Comparison of ENCODE assay signal across 8 cellular contexts in the genomic region with DNA sequence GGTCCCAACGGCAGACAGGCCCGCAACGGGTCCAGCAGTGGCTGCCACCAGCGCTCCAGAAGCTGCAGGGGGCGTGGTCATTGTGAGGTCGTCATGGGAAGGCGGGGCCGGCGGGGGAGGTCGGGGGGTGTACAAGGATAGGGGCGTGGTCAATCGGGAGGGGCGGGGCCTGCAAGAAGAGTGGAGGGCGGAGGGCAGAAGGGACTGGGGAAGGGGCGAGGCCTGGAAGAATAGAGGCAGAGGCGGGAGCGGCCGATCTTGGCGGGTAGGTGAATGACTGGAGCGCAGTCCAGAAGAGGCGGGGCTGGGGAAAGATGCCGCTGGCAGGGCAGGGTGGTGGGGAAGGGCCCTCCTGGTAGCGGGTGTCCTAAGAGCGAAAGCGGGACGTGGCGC. TPM values are rescaled to one million over a fixed set of nuclear protein-coding genes. Genes with fewer than 3 reads are reported as not detected.
DNase-seq lines count a peak whose midpoint lies in the region; ATAC-seq, FAIRE-seq and TF ChIP-seq lines count a peak whose summit lies in the region.

No MANE protein-coding gene starts in this region.

- no peak for TF ChIP-seq POLR2A in GM12892 (IDR thresholded peaks at IDR 0.05; ENCODE audit: low read depth, low read length)

- peak; percentile 84 for FAIRE-seq in GM12892 (lab: Jason Lieb, UNC)

- no peak for TF ChIP-seq CTCF in epithelial cell of esophagus (IDR thresholded peaks at IDR 0.05; ENCODE audit: insufficient read depth, low read depth, low read length, missing control alignments)

- peak; percentile 91 for DNase-seq in GM12892 (ENCODE audit: insufficient read length)
- peak; percentile 88 for DNase-seq in NCI-H774 (lab: John Stamatoyannopoulos, UW)
- DNase-seq in activated T-cell treated with anti-CD3 and anti-CD28 coated beads, Interleukin-2, amount 50 U/mL, for 1 hour = peak; percentile 85
- peak; percentile 83 for DNase-seq in epithelial cell of esophagus (ENCODE audit: low read depth)
- DNase-seq in midbrain (lab: John Stamatoyannopoulos, UW) = peak; percentile 79
- DNase-seq in stimulated activated CD8-positive, alpha-beta memory T cell treated with anti-CD3 and anti-CD28 coated beads, Interleukin-15, amount 100 ng/mL, for 1 hour (ENCODE audit: low read depth) = peak; percentile 82
- no peak for DNase-seq in NCI-H2171 treated with DMSO at 0.1 percent for 48 hours (lab: John Stamatoyannopoulos, UW)

- peak overlapping the region; percentile 53 for H3K4me3 ChIP-seq in epithelial cell of esophagus (ENCODE audit: low read length)

- ATAC-seq in GM21737 (IDR thresholded peaks at IDR 0.05; ENCODE audit: unreplicated experiment) = no peak

RNA-seq across cellular contexts. Expression of a gene that starts 4.3 kb away (rescaled TPM):
- polyA plus RNA-seq in GM12892 (2012; ENCODE audit: missing spikeins) = 10.9 TPM

RNA-seq across cellular contexts. Expression of a gene that starts 9.3 kb away (rescaled TPM):
- 22.6 TPM for polyA plus RNA-seq in GM12892 (2012; ENCODE audit: missing spikeins)

RNA-seq across cellular contexts. Expression of a gene that starts 42.0 kb away (rescaled TPM):
- 23.4 TPM for polyA plus RNA-seq in GM12892 (2012; ENCODE audit: missing spikeins)

RNA-seq across cellular contexts. Expression of a gene that starts 42.2 kb away (rescaled TPM):
- polyA plus RNA-seq in GM12892 (2012; ENCODE audit: missing spikeins) = 44.7 TPM

RNA-seq across cellular contexts. Expression of a gene that starts 45.7 kb away (rescaled TPM):
- polyA plus RNA-seq in GM12892 (2012; ENCODE audit: missing spikeins) = not detected
